Comparison of ENCODE assay signal across 8 cellular contexts in the genomic region with DNA sequence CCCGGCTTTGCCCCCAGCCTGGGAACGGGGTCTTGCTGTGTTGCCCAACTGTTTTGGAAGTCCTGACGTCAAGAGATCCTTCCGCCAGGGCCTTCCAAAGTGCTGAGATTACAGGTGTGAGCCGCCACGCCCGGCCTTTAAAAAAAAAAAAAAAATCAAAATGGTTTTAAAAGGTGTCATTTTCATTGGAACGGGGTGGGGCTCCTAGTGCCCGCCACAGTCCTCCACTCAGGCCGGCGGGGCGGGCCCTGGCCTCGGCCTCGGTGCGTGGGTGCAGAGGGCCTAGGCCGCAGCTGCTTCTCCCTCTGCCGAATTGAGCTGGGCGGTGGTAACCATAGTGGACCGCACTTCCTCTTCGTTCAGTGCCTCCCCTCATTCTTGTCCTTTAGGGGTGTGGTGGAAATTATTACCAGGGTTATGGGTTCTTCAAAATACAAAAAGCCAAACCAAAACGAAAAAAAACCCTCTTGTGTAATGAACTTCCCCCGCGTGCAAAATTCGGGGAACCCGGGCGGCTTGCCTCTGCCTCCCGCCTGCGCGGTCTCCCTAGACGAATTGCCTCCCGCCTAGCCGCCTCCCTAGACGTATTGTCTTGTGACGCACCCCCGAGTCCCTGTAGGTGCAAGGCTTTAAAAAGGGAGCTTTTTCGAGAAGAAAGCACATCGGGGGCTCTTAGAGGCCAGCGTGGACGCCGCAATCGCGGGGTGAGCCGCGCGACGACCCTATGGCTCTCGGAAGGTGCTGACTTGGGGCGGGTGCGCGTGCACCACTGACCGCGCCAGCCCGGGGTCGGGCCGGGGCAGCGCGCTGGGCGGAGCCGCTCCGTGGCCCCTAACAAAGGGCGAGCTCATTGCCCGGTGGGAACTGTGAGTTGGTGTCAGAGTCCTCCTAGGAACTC. TPM values are rescaled to one million over a fixed set of nuclear protein-coding genes. Genes with fewer than 3 reads are reported as not detected.
A peak's percentile ranks its signal among the peaks of the same experiment; 100 is the strongest.
DNase-seq lines count a peak whose midpoint lies in the region; ATAC-seq and TF ChIP-seq lines count a peak whose summit lies in the region.

No MANE protein-coding gene starts in this region.

- H2AFZ ChIP-seq in GM23338 (peak overlapping the region; percentile 69; the same call in 1 of the 2 replicates), osteoblast (ENCODE audit: low read length) (peak overlapping the region; percentile 22)

- H3K36me3 Mint-ChIP-seq in GM23338 (ENCODE audit: low read depth) = peaks cover 7% of the 10 kb centered on the region; the same call in 2 of the 3 replicates
- peaks cover 42% of the 10 kb centered on the region for H3K36me3 Mint-ChIP-seq in effector memory CD8-positive, alpha-beta T cell (ENCODE audit: insufficient read depth)

- H3K4me1 ChIP-seq in GM23338 (ENCODE audit: insufficient read depth) (peaks cover 1% of the 10 kb centered on the region; the same call in 1 of the 2 replicates), osteoblast (ENCODE audit: insufficient read depth, low read length) (peaks cover 3% of the 10 kb centered on the region), transverse colon (peaks cover 0 to 22% (median 18%) of the 10 kb centered on the region in 4 donors)

- DNase-seq in GM23338 (ENCODE audit: low spot score) = peak; percentile 65
- peak; percentile 32 to 41 (median 35) for DNase-seq in activated CD4-positive, CD25-positive, alpha-beta regulatory T cell (lab: John Stamatoyannopoulos, UW)
- DNase-seq in effector memory CD8-positive, alpha-beta T cell = peak; percentile 27 to 42 (median 41)
- DNase-seq in osteoblast (ENCODE audit: insufficient read length, low spot score, missing footprints) = peak; percentile 65
- peak; percentile 70 for DNase-seq in transverse colon
- no peak for DNase-seq in NCI-H2171 (lab: John Stamatoyannopoulos, UW)
- DNase-seq in NCI-H1436 (lab: John Stamatoyannopoulos, UW) = no peak
- no peak for DNase-seq in AG08395 (ENCODE audit: low spot score)

- H3K27me3 ChIP-seq in GM23338 (ENCODE audit: insufficient read depth) = peaks cover 8% of the 10 kb centered on the region; the same call in 1 of the 2 replicates
- H3K27me3 ChIP-seq in osteoblast (ENCODE audit: insufficient read depth, low read length) = no peaks in the 10 kb centered on the region
- no peaks in the 10 kb centered on the region for H3K27me3 ChIP-seq in transverse colon

- H3K79me2 ChIP-seq in GM23338 (replicated peaks; ENCODE audit: insufficient read depth) = peaks cover 7% of the 10 kb centered on the region; the same call in 1 of the 2 replicates
- H3K79me2 ChIP-seq in osteoblast (ENCODE audit: insufficient read depth, low read length) = peaks cover 7% of the 10 kb centered on the region

- peaks cover 17% of the 10 kb centered on the region for H3K4me1 Mint-ChIP-seq in GM23338
- peaks cover 8 to 12% of the 10 kb centered on the region in 2 donors for H3K4me1 Mint-ChIP-seq in effector memory CD8-positive, alpha-beta T cell (ENCODE audit: low read depth in 2 of 2)

- peaks cover 27% of the 10 kb centered on the region for H3K27me3 Mint-ChIP-seq in GM23338 (ENCODE audit: insufficient read depth, low read depth, poor library complexity)
- H3K27me3 Mint-ChIP-seq in effector memory CD8-positive, alpha-beta T cell = no peaks in the 10 kb centered on the region

- WGBS in transverse colon (ENCODE audit: low coverage in 1 of 2), 2 donors = 36 to 63% methylated on average over 34 to 62 of the region's 62 CpGs

- H3F3A ChIP-seq in GM23338 (replicated peaks; ENCODE audit: low read depth) = peaks cover 9% of the 10 kb centered on the region; the same call in 1 of the 2 replicates

- H3K4me2 ChIP-seq in GM23338 (peak overlapping the region; percentile 80), osteoblast (ENCODE audit: insufficient read depth, low read length) (no peak overlapping the region)

- H3K27ac ChIP-seq in GM23338 (ENCODE audit: low read depth) (no peak overlapping the region), osteoblast (ENCODE audit: low read depth, low read length) (no peak overlapping the region), transverse colon (peak overlapping the region; percentile 98 to 100 (median 99))

- peak overlapping the region; percentile 86 for H3K4me3 ChIP-seq in GM23338
- no peak overlapping the region for H3K4me3 ChIP-seq in osteoblast (ENCODE audit: insufficient read depth, low read length)
- H3K4me3 ChIP-seq in transverse colon = peak overlapping the region in 2 of 4 donors; percentile 40 to 73

- H3K27ac Mint-ChIP-seq in GM23338 = no peak overlapping the region
- peak overlapping the region; percentile 96 to 97 for H3K27ac Mint-ChIP-seq in effector memory CD8-positive, alpha-beta T cell

- H3K36me3 ChIP-seq in GM23338 (ENCODE audit: insufficient read depth) = no peaks in the 10 kb centered on the region
- no peaks in the 10 kb centered on the region for H3K36me3 ChIP-seq in osteoblast (ENCODE audit: insufficient read depth, low read length)
- H3K36me3 ChIP-seq in transverse colon = no peaks in the 10 kb centered on the region

- no peak for TF ChIP-seq EP300 in transverse colon (IDR thresholded peaks at IDR 0.05; ENCODE audit: low read depth)

- TF ChIP-seq POLR2A in transverse colon (IDR thresholded peaks at IDR 0.05) = peak; percentile 57

- H3K9me3 Mint-ChIP-seq in GM23338 = no peaks in the 10 kb centered on the region; the same call in 2 of the 3 replicates
- H3K9me3 Mint-ChIP-seq in effector memory CD8-positive, alpha-beta T cell = no peaks in the 10 kb centered on the region

- H3K9me3 ChIP-seq in osteoblast (ENCODE audit: low read depth, low read length) (no peaks in the 10 kb centered on the region), transverse colon (no peaks in the 10 kb centered on the region)

- peak overlapping the region; percentile 92 for H3K4me3 Mint-ChIP-seq in GM23338
- peak overlapping the region; percentile 94 to 95 for H3K4me3 Mint-ChIP-seq in effector memory CD8-positive, alpha-beta T cell

- intact Hi-C loops in transverse colon (cut with DNase I; ENCODE audit: low total_unique reads) = no loop called here

- H4K20me1 ChIP-seq in GM23338 (replicated peaks; ENCODE audit: insufficient read depth) = no peaks in the 10 kb centered on the region
- no peaks in the 10 kb centered on the region for H4K20me1 ChIP-seq in osteoblast (ENCODE audit: insufficient read depth, low read length)

- H3K9me2 ChIP-seq in GM23338 (ENCODE audit: insufficient read depth) = no peaks in the 10 kb centered on the region

- in situ Hi-C loops in transverse colon (cut with MboI; ENCODE audit: low pct_ligation_motif_present in 1 of 4, low pct_unique_long_range_greater_than_20kb in 1 of 4, low sequenced_read_pairs in 3 of 4) = no loop called here

- TF ChIP-seq CTCF in GM23338 (conservative IDR thresholded peaks at IDR 0.05; ENCODE audit: low read depth in 2 of 2) = no peak
- no peak for TF ChIP-seq CTCF in osteoblast (IDR thresholded peaks at IDR 0.05; ENCODE audit: extremely low read depth, low read depth, low read length)
- TF ChIP-seq CTCF in transverse colon (IDR thresholded peaks at IDR 0.05) = no peak

- peak; percentile 26 for ATAC-seq in GM23338
- peak; percentile 6 for ATAC-seq in effector memory CD8-positive, alpha-beta T cell (replicated peaks)

TF ChIP-seq in GM23338, 12 proteins besides CTCF, POLR2A, EP300 and RAD21:
- TF ChIP-seq POLR2AphosphoS5 (IDR thresholded peaks at IDR 0.05; ENCODE audit: low read depth) (peak; percentile 63), EZH2phosphoT487 (IDR thresholded peaks at IDR 0.05; ENCODE audit: unreplicated experiment) (no peak)

RNA-seq across cellular contexts. Expression of gene SPEN, which starts 10.5 kb away (rescaled TPM):
- 28.5 and 43.6 TPM in 2 replicates for total RNA-seq in GM23338 (2014; rRNA removed; shearing (Covaris generic))
- polyA plus RNA-seq in GM23338 (2016; fragmentation: Nextera tagmentation; extraction: Ambion mirVana) = 11.4 and 14.9 TPM in 2 replicates
- total RNA-seq in osteoblast = 21.0 and 24.8 TPM in 2 replicates
- 10 to 100 TPM; 28.4 to 81.9 (median 42.6) TPM for total RNA-seq in transverse colon

RNA-seq across cellular contexts. Expression of gene UQCRHL, which starts 29.6 kb away (rescaled TPM):
- total RNA-seq in GM23338 (2014; rRNA removed; shearing (Covaris generic)) = 2.3 and 3.9 TPM in 2 replicates
- 3.0 and 3.6 TPM in 2 replicates for polyA plus RNA-seq in GM23338 (2016; fragmentation: Nextera tagmentation; extraction: Ambion mirVana)
- total RNA-seq in osteoblast (1.1 and 1.5 TPM in 2 replicates), transverse colon (1 to 10 TPM in 3 of 4 donors, under 1 TPM in 1; 0.75 to 3.0 (median 1.7) TPM)

Comparison
In these comparisons a context has a peak if more than half of its experiments do, and no peak if none do; other contexts are left out.
1. DNase-seq: peak in GM23338 (single experiment), activated CD4-positive, CD25-positive, alpha-beta regulatory T cell (4 of 4), effector memory CD8-positive, alpha-beta T cell (3 of 3), osteoblast (single experiment) and transverse colon (single experiment); none in NCI-H2171 (single experiment), NCI-H1436 (single experiment) and AG08395 (single experiment).
2. H3K27ac ChIP-seq: peak in transverse colon (4 of 4); none in GM23338 (single experiment) and osteoblast (single experiment).